26 cellular contexts compared by ENCODE assay signal in genomic region chr5:174242573-174242972, GRCh38.
"Had no signal": no experiment of that assay in that cellular context is flagged by ENCODE, and none has a peak within 500 bp of the region (broad histone marks: within the 10 kb centered on the region; RNA-seq: fewer than 3 reads in every experiment).

No MANE protein-coding gene starts in this region.

- H3K4me3 ChIP-seq: ascending aorta, coronary artery, dorsolateral prefrontal cortex, esophagus squamous epithelium, gastroesophageal sphincter had no signal

- H3K27me3 ChIP-seq: ascending aorta, brain microvascular endothelial cell had no signal

- H3K36me3 ChIP-seq: ascending aorta, brain microvascular endothelial cell, esophagus squamous epithelium, gastroesophageal sphincter had no signal

- H3K4me1 ChIP-seq: ascending aorta, esophagus squamous epithelium, gastroesophageal sphincter had no signal

- DNase-seq: activated CD4-positive, alpha-beta memory T cell treated with anti-CD3 and anti-CD28 coated beads for 36 hours; activated CD4-positive, alpha-beta T cell treated with anti-CD3 and anti-CD28 coated beads for 36 hours; activated CD4-positive, alpha-beta T cell treated with anti-CD3 and anti-CD28 coated beads, Interleukin-2, amount 10 ng/mL, durations not matched to agents 24 days and 14 days; activated CD4-positive, CD25-positive, alpha-beta regulatory T cell; activated CD4-positive, CD25-positive, alpha-beta regulatory T cell treated with anti-CD3 and anti-CD28 coated beads, Interleukin-2, amount 50 U/mL, for 72 hours; activated CD8-positive, alpha-beta memory T cell treated with anti-CD3 and anti-CD28 coated beads, Interleukin-2, amount 50 U/mL, for 48 hours; activated gamma-delta T cell; activated naive CD4-positive, alpha-beta T cell; activated naive CD4-positive, alpha-beta T cell treated with anti-CD3 and anti-CD28 coated beads, Interleukin-2, amount 10 ng/mL, durations not matched to agents 7 days and 5 days; activated naive CD8-positive, alpha-beta T cell treated with anti-CD3 and anti-CD28 coated beads, Interleukin-2, amount 10 ng/mL, durations not matched to agents 7 days and 5 days; activated T-cell treated with anti-CD3 and anti-CD28 coated beads for 4 hours; activated T-cell treated with anti-CD3 and anti-CD28 coated beads, Interleukin-2, amount 50 U/mL, for 24 hours; activated T-cell treated with anti-CD3 and anti-CD28 coated beads, Interleukin-2, amount 50 U/mL, for 72 hours; brain microvascular endothelial cell; dorsolateral prefrontal cortex; effector CD4-positive, alpha-beta T cell; effector memory CD8-positive, alpha-beta T cell; erythroblast; esophagus squamous epithelium; foreskin melanocyte; T-helper 2 cell had no signal

- H3K27ac ChIP-seq: ascending aorta, brain microvascular endothelial cell, coronary artery, dorsolateral prefrontal cortex, esophagus squamous epithelium, gastroesophageal sphincter had no signal

- H3K9me3 ChIP-seq: ascending aorta had no signal

- ATAC-seq: activated CD4-positive, alpha-beta T cell treated with anti-CD3 and anti-CD28 coated beads for 36 hours; activated naive CD4-positive, alpha-beta T cell treated with anti-CD3 and anti-CD28 coated beads, Interleukin-2, amount 50 U/mL, for 72 hours; activated T-cell treated with anti-CD3 and anti-CD28 coated beads, Interleukin-2, amount 50 U/mL, for 72 hours; effector memory CD8-positive, alpha-beta T cell; gastroesophageal sphincter had no signal

- FAIRE-seq: bronchial epithelial cell had no signal
